8 cellular contexts compared by ENCODE assay signal in genomic region chr2:143177081-143177786, GRCh38. TPM values are rescaled to one million over a fixed set of nuclear protein-coding genes. Genes with fewer than 3 reads are reported as not detected.
DNase-seq lines count a peak whose midpoint lies in the region; ATAC-seq lines count a peak whose summit lies in the region.

No MANE protein-coding gene starts in this region.

- peaks cover 54% of the 10 kb centered on the region for H3K36me3 Mint-ChIP-seq in activated CD4-positive, alpha-beta T cell treated with anti-CD3 and anti-CD28 coated beads, Interleukin-2, amount 10 ng/mL, durations not matched to agents 7 days and 5 days (ENCODE audit: low read depth)
- H3K36me3 Mint-ChIP-seq in T-cell = peaks cover 37% of the 10 kb centered on the region

- peak overlapping the region; percentile 88 for H3K27ac Mint-ChIP-seq in activated CD4-positive, alpha-beta T cell treated with anti-CD3 and anti-CD28 coated beads, Interleukin-2, amount 10 ng/mL, durations not matched to agents 7 days and 5 days
- peak overlapping the region; percentile 95 to 99 for H3K27ac Mint-ChIP-seq in T-cell

- ATAC-seq in HG02798 (IDR thresholded peaks at IDR 0.05; ENCODE audit: poor library complexity, unreplicated experiment) = peak; percentile 97
- ATAC-seq in T-cell (replicated peaks in 1 of 4) = peak; percentile 57 to 70 (median 64)

- DNase-seq in activated CD4-positive, alpha-beta T cell treated with anti-CD3 and anti-CD28 coated beads, Interleukin-2, amount 10 ng/mL, durations not matched to agents 7 days and 5 days = no peak
- no peak for DNase-seq in activated CD4-positive, alpha-beta T cell treated with anti-CD3 and anti-CD28 coated beads for 48 hours
- DNase-seq in T-cell (no peak), renal cortical epithelial cell (ENCODE audit: low read depth) (peak; percentile 29), NCI-H2196 (lab: John Stamatoyannopoulos, UW; ENCODE audit: unreplicated experiment) (no peak), A172 (ENCODE audit: low spot score) (no peak)
- DNase-seq in stimulated activated CD4-positive, alpha-beta T cell treated with anti-CD3 and anti-CD28 coated beads, Interleukin-1b, Interleukin-23, amount 100 ng/mL, for 48 hours = no peak

- POLR2A ChIA-PET in activated CD4-positive, alpha-beta T cell treated with anti-CD3 and anti-CD28 coated beads, Interleukin-2, amount 10 ng/mL, durations not matched to agents 7 days and 5 days (lab: Charles Lee) = no interaction called here
- POLR2A ChIA-PET in T-cell (lab: Charles Lee) = interaction anchor here in 1 of 2 donors (0.8 kb wide), 1 partner anchor 9 kb away, joined by 3 read pairs; no protein-coding TSS in a partner anchor

- CTCF ChIA-PET in activated CD4-positive, alpha-beta T cell treated with anti-CD3 and anti-CD28 coated beads, Interleukin-2, amount 10 ng/mL, durations not matched to agents 7 days and 5 days (lab: Charles Lee) = no interaction called here
- CTCF ChIA-PET in T-cell (lab: Charles Lee) = interaction anchor here in 1 of 2 donors (0.5 to 1.1 kb wide), 2 partner anchors 74 to 156 kb away, joined by 3 read pairs; no protein-coding TSS in a partner anchor

- no peaks in the 10 kb centered on the region for H3K27me3 Mint-ChIP-seq in activated CD4-positive, alpha-beta T cell treated with anti-CD3 and anti-CD28 coated beads, Interleukin-2, amount 10 ng/mL, durations not matched to agents 7 days and 5 days
- H3K27me3 Mint-ChIP-seq in T-cell = no peaks in the 10 kb centered on the region

- H3K9me3 Mint-ChIP-seq in activated CD4-positive, alpha-beta T cell treated with anti-CD3 and anti-CD28 coated beads, Interleukin-2, amount 10 ng/mL, durations not matched to agents 7 days and 5 days = peaks cover 6% of the 10 kb centered on the region
- H3K9me3 Mint-ChIP-seq in T-cell = peaks cover 2 to 10% (median 3%) of the 10 kb centered on the region in 3 donors

- peaks cover 63% of the 10 kb centered on the region for H3K4me1 Mint-ChIP-seq in activated CD4-positive, alpha-beta T cell treated with anti-CD3 and anti-CD28 coated beads, Interleukin-2, amount 10 ng/mL, durations not matched to agents 7 days and 5 days
- peaks cover 53 to 71% (median 66%) of the 10 kb centered on the region in 3 donors for H3K4me1 Mint-ChIP-seq in T-cell

- peak overlapping the region; percentile 69 for H3K4me3 Mint-ChIP-seq in activated CD4-positive, alpha-beta T cell treated with anti-CD3 and anti-CD28 coated beads, Interleukin-2, amount 10 ng/mL, durations not matched to agents 7 days and 5 days
- peak overlapping the region; percentile 72 to 82 (median 76) for H3K4me3 Mint-ChIP-seq in T-cell

RNA-seq across cellular contexts. Expression of gene ARHGAP15, which starts 48.0 kb away (rescaled TPM):
- 100 to 1,000 TPM; 189 to 197 TPM for total RNA-seq in activated CD4-positive, alpha-beta T cell treated with anti-CD3 and anti-CD28 coated beads, Interleukin-2, amount 10 ng/mL, durations not matched to agents 7 days and 5 days
- 100 to 1,000 TPM; 154 to 271 (median 188) TPM for total RNA-seq in T-cell
- not detected in 2 replicates for total RNA-seq in renal cortical epithelial cell
- not detected in 2 replicates for total RNA-seq in A172 (2014; rRNA removed; shearing (Covaris generic))

Comparison
In these comparisons a context has a peak if more than half of its experiments do, and no peak if none do; other contexts are left out.
1. RNA of gene ARHGAP15, which starts 48.0 kb away (total RNA-seq): 189 to 197 TPM in activated CD4-positive, alpha-beta T cell treated with anti-CD3 and anti-CD28 coated beads, Interleukin-2, amount 10 ng/mL, durations not matched to agents 7 days and 5 days and 154 to 271 TPM in T-cell; not detected in renal cortical epithelial cell and not detected in A172; every median in the first group is over 100 times any median in the second.